ENCODE assay signal across 9 cellular contexts in genomic region chr5:128227984-128228383, GRCh38.
DNase-seq lines count a peak whose midpoint lies in the region; ATAC-seq and TF ChIP-seq lines count a peak whose summit lies in the region.
"Had no signal": no experiment of that assay in that cellular context is flagged by ENCODE, and none has a peak within 500 bp of the region (broad histone marks: within the 10 kb centered on the region; RNA-seq: fewer than 3 reads in every experiment).

No MANE protein-coding gene starts in this region.

- DNase-seq in GOT3 (lab: John Stamatoyannopoulos, UW) = peak; percentile 18
- DNase-seq in PC-3 = peak; percentile 97
- peak; percentile 87 to 98 for DNase-seq in fibroblast of lung (ENCODE audit: low read depth in 2 of 2)
- DNase-seq in skeletal muscle cell (ENCODE audit: low read depth) = peak; percentile 92
- no peak for DNase-seq in GM13976 (ENCODE audit: low spot score)
- no peak for DNase-seq in stimulated activated CD4-positive, alpha-beta T cell treated with anti-CD3 and anti-CD28 coated beads, Interleukin-1b, Interleukin-23, amount 100 ng/mL, for 48 hours
- DNase-seq in ascending aorta (ENCODE audit: low spot score in 2 of 2) = no peak
- DNase-seq: GDM1, NCI-H69 had no signal

- intact Hi-C loops in PC-3 (cut with micrococcal nuclease) (loop anchor here (1.0 to 5.0 kb wide), 5 partner anchors 11 to 509 kb away; no protein-coding TSS in a partner anchor), ascending aorta (cut with DNase I) (no loop called here)

- no peaks in the 10 kb centered on the region for H3K9me2 ChIP-seq in PC-3 (replicated peaks; ENCODE audit: low read length)

- POLR2A ChIA-PET in PC-3 (lab: Charles Lee; ENCODE audit: unreplicated experiment) = interaction anchor here (0.5 to 0.6 kb wide), 4 partner anchors 166 to 893 kb away, joined by 3 to 4 read pairs (median 3); no protein-coding TSS in a partner anchor

- H3K79me2 ChIP-seq in PC-3 (ENCODE audit: low read length) = no peaks in the 10 kb centered on the region
- no peaks in the 10 kb centered on the region for H3K79me2 ChIP-seq in fibroblast of lung (ENCODE audit: control insufficient read depth, insufficient read depth, low read length)

- H3K4me3 ChIP-seq in PC-3 (ENCODE audit: low read length) = peak overlapping the region; percentile 5; the same call in 1 of the 2 replicates
- no peak overlapping the region for H3K4me3 ChIP-seq in fibroblast of lung (replicated peaks in 1 of 4; ENCODE audit: control extremely low read depth in 1 of 4, insufficient read depth in 1 of 4, low read depth in 3 of 4, low read length in 4 of 4)
- no peak overlapping the region for H3K4me3 ChIP-seq in skeletal muscle cell (ENCODE audit: low read depth, low read length)
- no peak overlapping the region for H3K4me3 ChIP-seq in ascending aorta

- no peaks in the 10 kb centered on the region for H3F3A ChIP-seq in PC-3 (ENCODE audit: low read length, unreplicated experiment)

- no peaks in the 10 kb centered on the region for H4K20me1 ChIP-seq in PC-3 (ENCODE audit: low read length)
- H4K20me1 ChIP-seq in fibroblast of lung (ENCODE audit: control insufficient read depth, extremely low read depth, insufficient read depth, low read length) = no peaks in the 10 kb centered on the region

- in situ Hi-C loops in GM13976 (cut with MboI; ENCODE audit: low sequenced_read_pairs, unreplicated experiment) = no loop called here

- H2AFZ ChIP-seq in PC-3 (ENCODE audit: low read length) (peak overlapping the region; percentile 31; the same call in 1 of the 2 replicates), fibroblast of lung (ENCODE audit: low read length) (no peak overlapping the region)

- H3K36me3 ChIP-seq in PC-3 (ENCODE audit: low read depth, low read length) (no peaks in the 10 kb centered on the region), fibroblast of lung (ENCODE audit: control insufficient read depth, insufficient read depth, low read length) (no peaks in the 10 kb centered on the region), ascending aorta (no peaks in the 10 kb centered on the region)

- TF ChIP-seq CTCF in PC-3 (conservative IDR thresholded peaks at IDR 0.05; ENCODE audit: low read depth, low read length) (no peak), fibroblast of lung (conservative IDR thresholded peaks at IDR 0.05 in 1 of 2, IDR thresholded peaks at IDR 0.05 in 1 of 2; ENCODE audit: low read depth in 1 of 2, low read length in 2 of 2) (no peak), GM13976 (IDR thresholded peaks at IDR 0.05; ENCODE audit: borderline replicate concordance, control extremely low read depth, extremely low read depth, insufficient read depth, missing control alignments) (no peak), ascending aorta (IDR thresholded peaks at IDR 0.05) (no peak)

- CTCF ChIA-PET in PC-3 (lab: Charles Lee) = interaction anchor here (1.0 kb wide), 1 partner anchor 271 kb away, joined by 3 read pairs; no protein-coding TSS in a partner anchor

- H3K9ac ChIP-seq in PC-3 (ENCODE audit: low read length) (peak overlapping the region; percentile 59), fibroblast of lung (ENCODE audit: insufficient read depth, low read length) (no peak overlapping the region)

- BruUV-seq in PC-3 (replicated peaks; lab: Mats Ljungman, UMichigan) = no TSS peak

- peaks cover 22% of the 10 kb centered on the region for H3K4me1 ChIP-seq in PC-3 (ENCODE audit: insufficient read depth, low read length)
- H3K4me1 ChIP-seq in fibroblast of lung (ENCODE audit: control insufficient read depth, extremely low read depth, insufficient read depth, low read length) = peaks cover 11% of the 10 kb centered on the region
- no peaks in the 10 kb centered on the region for H3K4me1 ChIP-seq in ascending aorta

- peak overlapping the region; percentile 62 for H3K4me2 ChIP-seq in PC-3 (ENCODE audit: low read length)
- peak overlapping the region; percentile 13 for H3K4me2 ChIP-seq in fibroblast of lung (ENCODE audit: extremely low read depth, insufficient read depth, low read length)

- H3K9me3 ChIP-seq in PC-3 (ENCODE audit: low read length) (no peaks in the 10 kb centered on the region), fibroblast of lung (ENCODE audit: control insufficient read depth, insufficient read depth, low read depth, low read length) (no peaks in the 10 kb centered on the region), ascending aorta (no peaks in the 10 kb centered on the region)

- ATAC-seq in PC-3 = peak; percentile 95

- no peaks in the 10 kb centered on the region for H3K27me3 ChIP-seq in PC-3 (ENCODE audit: low read length)
- H3K27me3 ChIP-seq in fibroblast of lung (ENCODE audit: control insufficient read depth, insufficient read depth, low read length) = no peaks in the 10 kb centered on the region
- H3K27me3 ChIP-seq in ascending aorta = no peaks in the 10 kb centered on the region

- H3K27ac ChIP-seq in PC-3 (ENCODE audit: low read length) (peak overlapping the region; percentile 89), fibroblast of lung (ENCODE audit: insufficient read depth, low read length) (peak overlapping the region; percentile 20), ascending aorta (no peak overlapping the region)

Comparison
In these comparisons a context has a peak if more than half of its experiments do, and no peak if none do; other contexts are left out.
1. DNase-seq: peak in GOT3 (single experiment), PC-3 (single experiment), fibroblast of lung (2 of 2) and skeletal muscle cell (single experiment); none in GM13976 (single experiment), stimulated activated CD4-positive, alpha-beta T cell treated with anti-CD3 and anti-CD28 coated beads, Interleukin-1b, Interleukin-23, amount 100 ng/mL, for 48 hours (single experiment) and ascending aorta (0 of 2).
2. H3K27ac ChIP-seq: peak in PC-3 (single experiment) and fibroblast of lung (single experiment); none in ascending aorta (0 of 2).